Comparison of ENCODE assay signal across 8 cellular contexts in genomic region chr10:104337985-104338735, GRCh38. TPM values are rescaled to one million over a fixed set of nuclear protein-coding genes. Genes with fewer than 3 reads are reported as not detected.
DNase-seq lines count a peak whose midpoint lies in the region; ATAC-seq and TF ChIP-seq lines count a peak whose summit lies in the region.

Gene ITPRIP (minus strand): TSS chr10:104338465. CDS start chr10:104316051, 22,414 bp downstream.

- H3K9me3 Mint-ChIP-seq in T-helper 1 cell treated with Interleukin-12 subunit alpha and Interleukin-12 subunit beta and Interleukin-4 antibody, amounts not matched to agents 30 μg/mL and 1 μg/mL, for 36 hours, result no peaks in the 10 kb centered on the region

- peak within 1 kb of the TSS; percentile 97 for H3K27ac Mint-ChIP-seq in T-helper 1 cell treated with Interleukin-12 subunit alpha and Interleukin-12 subunit beta and Interleukin-4 antibody, amounts not matched to agents 30 μg/mL and 1 μg/mL, for 36 hours

- peak within 1 kb of the TSS; percentile 96 for H3K4me3 Mint-ChIP-seq in T-helper 1 cell treated with Interleukin-12 subunit alpha and Interleukin-12 subunit beta and Interleukin-4 antibody, amounts not matched to agents 30 μg/mL and 1 μg/mL, for 36 hours

- peaks cover 4% of the 10 kb centered on the region for H3K27me3 Mint-ChIP-seq in T-helper 1 cell treated with Interleukin-12 subunit alpha and Interleukin-12 subunit beta and Interleukin-4 antibody, amounts not matched to agents 30 μg/mL and 1 μg/mL, for 36 hours (ENCODE audit: low read depth)

- DNase-seq in EH (ENCODE audit: low read depth) (peak; percentile 90), HuH-7 (ENCODE audit: low spot score) (peak; percentile 61), amygdala (lab: John Stamatoyannopoulos, UW) (peak in 31 of 56 donors; percentile 20 to 82 (median 65)), right cardiac atrium (peak; percentile 81 to 91 (median 88)), retinal pigment epithelial cell (ENCODE audit: low read depth) (no peak), SHP77 treated with DMSO at 0.1 percent for 48 hours (lab: John Stamatoyannopoulos, UW) (no peak)

- H3K4me1 Mint-ChIP-seq in T-helper 1 cell treated with Interleukin-12 subunit alpha and Interleukin-12 subunit beta and Interleukin-4 antibody, amounts not matched to agents 30 μg/mL and 1 μg/mL, for 36 hours (ENCODE audit: low read depth), result peaks cover 44% of the 10 kb centered on the region

- TF ChIP-seq CTCF in retinal pigment epithelial cell (conservative IDR thresholded peaks at IDR 0.05; ENCODE audit: low read depth, low read length), result peak; percentile 22

- peak; percentile 72 for ATAC-seq in GM21447 (IDR thresholded peaks at IDR 0.05; ENCODE audit: unreplicated experiment)
- peak; percentile 80 to 89 for ATAC-seq in right cardiac atrium

- no peaks in the 10 kb centered on the region for H3K27me3 ChIP-seq in right cardiac atrium (ENCODE audit: control insufficient read depth, insufficient read depth)

- peaks cover 3% of the 10 kb centered on the region for H3K36me3 Mint-ChIP-seq in T-helper 1 cell treated with Interleukin-12 subunit alpha and Interleukin-12 subunit beta and Interleukin-4 antibody, amounts not matched to agents 30 μg/mL and 1 μg/mL, for 36 hours (ENCODE audit: low read depth)

- H3K9me3 ChIP-seq in right cardiac atrium (ENCODE audit: control insufficient read depth, low read length), result no peaks in the 10 kb centered on the region

- peak within 1 kb of the TSS; percentile 91 for H3K4me3 ChIP-seq in right cardiac atrium (ENCODE audit: low read length)
- peak within 1 kb of the TSS; percentile 87 for H3K4me3 ChIP-seq in retinal pigment epithelial cell (ENCODE audit: low read length)

- intact Hi-C loops in right cardiac atrium (cut with DNase I), result loop anchor here in 3 of 4 donors (5.0 kb wide), 2 partner anchors 36 to 41 kb away; no protein-coding TSS in a partner anchor

- WGBS in right cardiac atrium, result under 1% methylated on average over 70 of the region's 70 CpGs

- peaks cover 26% of the 10 kb centered on the region for H3K4me1 ChIP-seq in right cardiac atrium (ENCODE audit: control insufficient read depth, insufficient read depth, low read length)

- H3K27ac ChIP-seq in right cardiac atrium (ENCODE audit: low read length), result peak within 1 kb of the TSS; percentile 100

RNA-seq across cellular contexts. Expression of gene ITPRIP, which starts in this region (rescaled TPM):
- 10 to 100 TPM; 29.1 to 83.3 (median 41.9) TPM for total RNA-seq in right cardiac atrium
- 44.8 TPM for polyA plus RNA-seq in right cardiac atrium

Comparison
In these comparisons a context has a peak if more than half of its experiments do, and no peak if none do; other contexts are left out.
1. DNase-seq: peak in EH (single experiment), HuH-7 (single experiment), amygdala (31 of 56) and right cardiac atrium (3 of 3); none in retinal pigment epithelial cell (single experiment) and SHP77 treated with DMSO at 0.1 percent for 48 hours (single experiment).